8 cellular contexts compared by ENCODE assay signal in the genomic region with DNA sequence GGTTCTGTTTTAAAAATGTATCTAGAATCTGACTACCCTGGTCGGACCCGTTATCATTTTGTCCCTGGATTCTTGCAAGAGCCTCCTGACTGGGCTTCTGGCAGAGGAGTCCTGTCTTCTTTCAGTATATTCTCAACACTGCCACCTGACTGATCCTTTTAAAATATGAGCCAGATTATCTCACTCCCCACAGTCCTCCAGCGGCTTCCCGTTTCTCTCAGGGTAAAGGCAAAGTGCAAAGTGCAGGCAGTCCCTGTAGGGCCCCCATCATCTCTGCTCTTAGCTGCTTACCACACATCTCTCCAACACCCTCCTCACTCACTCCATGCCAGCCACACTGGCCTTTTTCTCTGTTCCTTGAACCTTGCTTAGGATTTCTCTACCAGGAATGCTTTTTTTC. TPM values are rescaled to one million over a fixed set of nuclear protein-coding genes. Genes with fewer than 3 reads are reported as not detected.
A peak's percentile ranks its signal among the peaks of the same experiment; 100 is the strongest.
DNase-seq lines count a peak whose midpoint lies in the region; ATAC-seq and TF ChIP-seq lines count a peak whose summit lies in the region.

No MANE protein-coding gene starts in this region.

- no peaks in the 10 kb centered on the region for H3K27me3 ChIP-seq in SJCRH30

- H3K36me3 Mint-ChIP-seq in WTC11: no peaks in the 10 kb centered on the region

- CTCF ChIA-PET in WTC11 (lab: Charles Lee): interaction anchor here (1.4 kb wide), 1 partner anchor 239 kb away, joined by 4 read pairs; no protein-coding TSS in a partner anchor

- H3K36me3 ChIP-seq in SJCRH30: no peaks in the 10 kb centered on the region

- ATAC-seq in WTC11: no peak
- ATAC-seq in GM21390 (IDR thresholded peaks at IDR 0.05; ENCODE audit: unreplicated experiment): no peak

- POLR2A ChIA-PET in WTC11 (lab: Charles Lee): no interaction called here

- H3K27me3 Mint-ChIP-seq in WTC11 (ENCODE audit: low read depth): no peaks in the 10 kb centered on the region

- H3K4me1 ChIP-seq in SJCRH30: peaks cover 4% of the 10 kb centered on the region

- TF ChIP-seq CTCF in AG10803 (conservative IDR thresholded peaks at IDR 0.05; ENCODE audit: low read length): peak; percentile 9; the same call in 1 of the 2 replicates
- no peak for TF ChIP-seq CTCF in coronary artery (IDR thresholded peaks at IDR 0.05)
- no peak for TF ChIP-seq CTCF in WTC11 (IDR thresholded peaks at IDR 0.05)

- H3K9me3 ChIP-seq in SJCRH30 (replicated peaks): no peaks in the 10 kb centered on the region

- H3K27ac ChIP-seq in coronary artery (peak overlapping the region; percentile 82 to 94), SJCRH30 (no peak overlapping the region)

- peaks cover 13% of the 10 kb centered on the region for H3K4me1 Mint-ChIP-seq in WTC11

- DNase-seq in AG10803 (ENCODE audit: low read depth): no peak
- DNase-seq in NOMO-1 (lab: John Stamatoyannopoulos, UW; ENCODE audit: unreplicated experiment in 2 of 2): peak; percentile 71 to 82
- DNase-seq in coronary artery (ENCODE audit: low spot score): no peak
- DNase-seq in myocyte (ENCODE audit: low read depth): peak; percentile 38
- no peak for DNase-seq in WTC11 (ENCODE audit: low spot score)
- no peak for DNase-seq in activated CD4-positive, alpha-beta T cell treated with anti-CD3 and anti-CD28 coated beads for 48 hours
- no peak for DNase-seq in SJCRH30

- H3K9me3 Mint-ChIP-seq in WTC11: no peaks in the 10 kb centered on the region

- H3K4me3 Mint-ChIP-seq in WTC11: no peak overlapping the region

- no peak overlapping the region for H3K4me3 ChIP-seq in AG10803 (ENCODE audit: low read length)
- H3K4me3 ChIP-seq in coronary artery: peak overlapping the region; percentile 21
- H3K4me3 ChIP-seq in SJCRH30: no peak overlapping the region

- no peak overlapping the region for H3K27ac Mint-ChIP-seq in WTC11

TF ChIP-seq in WTC11, 78 proteins besides CTCF, POLR2A, EP300 and RAD21:
- TF ChIP-seq, protein P1, sequence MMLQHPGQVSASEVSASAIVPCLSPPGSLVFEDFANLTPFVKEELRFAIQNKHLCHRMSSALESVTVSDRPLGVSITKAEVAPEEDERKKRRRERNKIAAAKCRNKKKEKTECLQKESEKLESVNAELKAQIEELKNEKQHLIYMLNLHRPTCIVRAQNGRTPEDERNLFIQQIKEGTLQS (CRISPR knock-in tag; conservative IDR thresholded peaks at IDR 0.05): no peak
- TF ChIP-seq EMX1 (CRISPR knock-in tag; IDR thresholded peaks at IDR 0.05) (no peak), NFYB (CRISPR knock-in tag; conservative IDR thresholded peaks at IDR 0.05; ENCODE audit: low read depth) (no peak), CREM (CRISPR knock-in tag; IDR thresholded peaks at IDR 0.05) (no peak), ZNF138 (CRISPR knock-in tag; conservative IDR thresholded peaks at IDR 0.05) (no peak), RORB (CRISPR knock-in tag; IDR thresholded peaks at IDR 0.05) (no peak)
- TF ChIP-seq, protein P2, sequence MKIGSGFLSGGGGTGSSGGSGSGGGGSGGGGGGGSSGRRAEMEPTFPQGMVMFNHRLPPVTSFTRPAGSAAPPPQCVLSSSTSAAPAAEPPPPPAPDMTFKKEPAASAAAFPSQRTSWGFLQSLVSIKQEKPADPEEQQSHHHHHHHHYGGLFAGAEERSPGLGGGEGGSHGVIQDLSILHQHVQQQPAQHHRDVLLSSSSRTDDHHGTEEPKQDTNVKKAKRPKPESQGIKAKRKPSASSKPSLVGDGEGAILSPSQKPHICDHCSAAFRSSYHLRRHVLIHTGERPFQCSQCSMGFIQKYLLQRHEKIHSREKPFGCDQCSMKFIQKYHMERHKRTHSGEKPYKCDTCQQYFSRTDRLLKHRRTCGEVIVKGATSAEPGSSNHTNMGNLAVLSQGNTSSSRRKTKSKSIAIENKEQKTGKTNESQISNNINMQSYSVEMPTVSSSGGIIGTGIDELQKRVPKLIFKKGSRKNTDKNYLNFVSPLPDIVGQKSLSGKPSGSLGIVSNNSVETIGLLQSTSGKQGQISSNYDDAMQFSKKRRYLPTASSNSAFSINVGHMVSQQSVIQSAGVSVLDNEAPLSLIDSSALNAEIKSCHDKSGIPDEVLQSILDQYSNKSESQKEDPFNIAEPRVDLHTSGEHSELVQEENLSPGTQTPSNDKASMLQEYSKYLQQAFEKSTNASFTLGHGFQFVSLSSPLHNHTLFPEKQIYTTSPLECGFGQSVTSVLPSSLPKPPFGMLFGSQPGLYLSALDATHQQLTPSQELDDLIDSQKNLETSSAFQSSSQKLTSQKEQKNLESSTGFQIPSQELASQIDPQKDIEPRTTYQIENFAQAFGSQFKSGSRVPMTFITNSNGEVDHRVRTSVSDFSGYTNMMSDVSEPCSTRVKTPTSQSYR (CRISPR knock-in tag; IDR thresholded peaks at IDR 0.05): no peak
- TF ChIP-seq, protein P3, sequence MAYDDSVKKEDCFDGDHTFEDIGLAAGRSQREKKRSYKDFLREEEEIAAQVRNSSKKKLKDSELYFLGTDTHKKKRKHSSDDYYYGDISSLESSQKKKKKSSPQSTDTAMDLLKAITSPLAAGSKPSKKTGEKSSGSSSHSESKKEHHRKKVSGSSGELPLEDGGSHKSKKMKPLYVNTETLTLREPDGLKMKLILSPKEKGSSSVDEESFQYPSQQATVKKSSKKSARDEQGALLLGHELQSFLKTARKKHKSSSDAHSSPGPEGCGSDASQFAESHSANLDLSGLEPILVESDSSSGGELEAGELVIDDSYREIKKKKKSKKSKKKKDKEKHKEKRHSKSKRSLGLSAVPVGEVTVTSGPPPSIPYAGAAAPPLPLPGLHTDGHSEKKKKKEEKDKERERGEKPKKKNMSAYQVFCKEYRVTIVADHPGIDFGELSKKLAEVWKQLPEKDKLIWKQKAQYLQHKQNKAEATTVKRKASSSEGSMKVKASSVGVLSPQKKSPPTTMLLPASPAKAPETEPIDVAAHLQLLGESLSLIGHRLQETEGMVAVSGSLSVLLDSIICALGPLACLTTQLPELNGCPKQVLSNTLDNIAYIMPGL (CRISPR knock-in tag; IDR thresholded peaks at IDR 0.05): no peak
- TF ChIP-seq, protein P4, sequence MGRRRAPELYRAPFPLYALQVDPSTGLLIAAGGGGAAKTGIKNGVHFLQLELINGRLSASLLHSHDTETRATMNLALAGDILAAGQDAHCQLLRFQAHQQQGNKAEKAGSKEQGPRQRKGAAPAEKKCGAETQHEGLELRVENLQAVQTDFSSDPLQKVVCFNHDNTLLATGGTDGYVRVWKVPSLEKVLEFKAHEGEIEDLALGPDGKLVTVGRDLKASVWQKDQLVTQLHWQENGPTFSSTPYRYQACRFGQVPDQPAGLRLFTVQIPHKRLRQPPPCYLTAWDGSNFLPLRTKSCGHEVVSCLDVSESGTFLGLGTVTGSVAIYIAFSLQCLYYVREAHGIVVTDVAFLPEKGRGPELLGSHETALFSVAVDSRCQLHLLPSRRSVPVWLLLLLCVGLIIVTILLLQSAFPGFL (CRISPR knock-in tag; IDR thresholded peaks at IDR 0.05; ENCODE audit: borderline replicate concordance): no peak

RNA-seq across cellular contexts. Expression of a gene that starts 28.5 kb away (rescaled TPM):
- total RNA-seq in myocyte (17.6 and 19.1 TPM in 2 replicates), WTC11 (2021) (7.4 to 8.4 TPM (median 7.9 TPM) in 3 replicates)
- polyA plus RNA-seq in myocyte (2012): 23.8 TPM
- 13.4 and 15.5 TPM in 2 replicates for total RNA-seq in SJCRH30 (2014; rRNA removed; shearing (Covaris generic))

Comparison
In these comparisons a context has a peak if more than half of its experiments do, and no peak if none do; other contexts are left out.
1. DNase-seq: peak in NOMO-1 (2 of 2) and myocyte (single experiment); none in AG10803 (single experiment), coronary artery (single experiment), WTC11 (single experiment), activated CD4-positive, alpha-beta T cell treated with anti-CD3 and anti-CD28 coated beads for 48 hours (single experiment) and SJCRH30 (0 of 2).